In genomic region chr7:100466830-100467605, GRCh38 we compare ENCODE assay signal across 18 cellular contexts. TPM values are rescaled to one million over a fixed set of nuclear protein-coding genes. Genes with fewer than 3 reads are reported as not detected.
DNase-seq lines count a peak whose midpoint lies in the region; ATAC-seq, FAIRE-seq and TF ChIP-seq lines count a peak whose summit lies in the region.
"Had no signal": no experiment of that assay in that cellular context is flagged by ENCODE, and none has a peak within 500 bp of the region (broad histone marks: within the 10 kb centered on the region; RNA-seq: fewer than 3 reads in every experiment).

No MANE protein-coding gene starts in this region.

- H3K36me3 ChIP-seq in heart left ventricle (peaks cover 0 to 66% (median 28%) of the 10 kb centered on the region in 9 donors), K562 (ENCODE audit: control insufficient read depth, insufficient read depth, low read length) (peaks cover 45% of the 10 kb centered on the region; the same call in 2 of the 3 replicates), tibial artery (peaks cover 0 to 52% (median 11%) of the 10 kb centered on the region in 3 donors)
- peaks cover 10 to 70% (median 14%) of the 10 kb centered on the region in 3 experiments for H3K36me3 ChIP-seq in naive thymus-derived CD4-positive, alpha-beta T cell (ENCODE audit: control insufficient read depth in 2 of 3, insufficient read depth in 3 of 3, low read length in 3 of 3)

- H3K4me1 ChIP-seq in heart left ventricle (peaks cover 3 to 57% (median 27%) of the 10 kb centered on the region in 12 donors), K562 (replicated peaks in 1 of 2; ENCODE audit: control insufficient read depth in 2 of 2, insufficient read depth in 2 of 2, low read length in 2 of 2) (peaks cover 0 to 28% of the 10 kb centered on the region in 2 experiments; a peak in 4 of 5 replicates), tibial artery (peaks cover 0 to 42% (median 21%) of the 10 kb centered on the region in 4 donors)
- peaks cover 6 to 7% of the 10 kb centered on the region in 2 donors for H3K4me1 ChIP-seq in naive thymus-derived CD4-positive, alpha-beta T cell (ENCODE audit: control insufficient read depth in 2 of 2, insufficient read depth in 2 of 2, low read length in 2 of 2)

- H3K27me3 ChIP-seq in heart left ventricle (no peaks in the 10 kb centered on the region), K562 (ENCODE audit: control insufficient read depth in 2 of 2, insufficient read depth in 2 of 2, low read length in 2 of 2) (no peaks in the 10 kb centered on the region), tibial artery (no peaks in the 10 kb centered on the region)
- no peaks in the 10 kb centered on the region for H3K27me3 ChIP-seq in naive thymus-derived CD4-positive, alpha-beta T cell (ENCODE audit: control insufficient read depth in 2 of 2, insufficient read depth in 2 of 2, low read length in 2 of 2)
- H3K27me3 ChIP-seq: left lung had no signal

- peak overlapping the region in 4 of 9 donors; percentile 5 to 65 (median 11) for H3K27ac Mint-ChIP-seq in naive thymus-derived CD4-positive, alpha-beta T cell

- TF ChIP-seq EP300 in K562 (IDR thresholded peaks at IDR 0.05; ENCODE audit: low read length): no peak

- no peak overlapping the region for H3K9ac ChIP-seq in K562 (ENCODE audit: insufficient read depth in 1 of 2, low read depth in 2 of 2, low read length in 2 of 2)

- CTCF ChIA-PET in K562 (lab: Yijun Ruan, JAX; ENCODE audit: low intra/inter-chr PET ratio): interaction anchor here (1.1 to 3.4 kb wide), 3 partner anchors 16 to 333 kb away, joined by 3 to 10 read pairs (median 3); no protein-coding TSS in a partner anchor
- CTCF ChIA-PET in naive thymus-derived CD4-positive, alpha-beta T cell (lab: Charles Lee): interaction anchor here (4.7 kb wide), 1 partner anchor 15 kb away, joined by 30 read pairs; the partner anchor contains the start of gene NYAP1

- in situ Hi-C loops in K562 (cut with MboI): loop anchor here (25.0 kb wide), 1 partner anchor 95 kb away; the partner anchor contains the start of gene SAP25

- no peaks in the 10 kb centered on the region for H3K9me1 ChIP-seq in K562 (ENCODE audit: control insufficient read depth, insufficient read depth, low read length)

- H3K4me3 ChIP-seq in heart left ventricle (no peak overlapping the region), K562 (no peak overlapping the region), tibial artery (no peak overlapping the region)
- no peak overlapping the region for H3K4me3 ChIP-seq in naive thymus-derived CD4-positive, alpha-beta T cell (ENCODE audit: low read length)
- H3K4me3 ChIP-seq: left lung had no signal

- WGBS in heart left ventricle, 4 donors: 65 to 79% (median 77%) methylated on average over 16 to 26 of the region's 26 CpGs
- 89% methylated on average over 18 of the region's 26 CpGs for WGBS in K562 (ENCODE audit: insufficient coverage, low coverage, missing lambda C conversion rate)

- H3K4me3 Mint-ChIP-seq in naive thymus-derived CD4-positive, alpha-beta T cell: no peak overlapping the region

- TF ChIP-seq POLR2A in heart left ventricle (IDR thresholded peaks at IDR 0.05) (no peak), K562 (conservative IDR thresholded peaks at IDR 0.05) (no peak), GM12891 (IDR thresholded peaks at IDR 0.05; ENCODE audit: low read depth, low read length) (no peak)

- no peaks in the 10 kb centered on the region for H3K9me3 Mint-ChIP-seq in naive thymus-derived CD4-positive, alpha-beta T cell

- no peak overlapping the region for H2AFZ ChIP-seq in K562 (ENCODE audit: low read depth, low read length)

- DNase-seq in heart left ventricle: no peak
- DNase-seq in Right ventricle myocardium inferior (ENCODE audit: missing footprints): no peak
- no peak for DNase-seq in K562 (ENCODE audit: extremely low read depth in 1 of 4, low spot score in 3 of 4)
- no peak for DNase-seq in naive thymus-derived CD4-positive, alpha-beta T cell
- DNase-seq in tibial artery: no peak
- DNase-seq in NCI-H1048 (lab: John Stamatoyannopoulos, UW): no peak
- no peak for DNase-seq in GM12891 (ENCODE audit: insufficient read length, low spot score)
- DNase-seq: activated CD4-positive, alpha-beta T cell treated with anti-CD3 and anti-CD28 coated beads for 4 hours; activated naive CD4-positive, alpha-beta T cell treated with anti-CD3 and anti-CD28 coated beads, Interleukin-2, amount 50 U/mL, for 16 hours; activated T-cell treated with anti-CD3 and anti-CD28 coated beads for 4 hours; effector memory CD4-positive, alpha-beta T cell; KBM-7; left lung; NCI-H1105 treated with DMSO at 0.1 percent for 48 hours; SHP77; stimulated activated naive CD4-positive, alpha-beta T cell had no signal

- no peak for TF ChIP-seq RAD21 in K562 (CRISPR knock-in tag; conservative IDR thresholded peaks at IDR 0.05 in 1 of 2, IDR thresholded peaks at IDR 0.05 in 1 of 2)

- H3K4me1 Mint-ChIP-seq in naive thymus-derived CD4-positive, alpha-beta T cell: peaks cover 7 to 32% (median 11%) of the 10 kb centered on the region in 7 donors

- peaks cover 3% of the 10 kb centered on the region; the same call in 1 of the 3 replicates for H3K79me2 ChIP-seq in K562 (ENCODE audit: control insufficient read depth, insufficient read depth, low read length)

- POLR2A ChIA-PET in K562 (lab: Yijun Ruan, JAX): interaction anchor here (0.6 kb wide), 1 partner anchor 333 kb away, joined by 5 read pairs; no protein-coding TSS in a partner anchor
- POLR2A ChIA-PET in naive thymus-derived CD4-positive, alpha-beta T cell (lab: Charles Lee): no interaction called here

- peak overlapping the region in 8 of 12 donors; percentile 49 to 86 (median 76) for H3K27ac ChIP-seq in heart left ventricle
- no peak overlapping the region for H3K27ac ChIP-seq in K562 (ENCODE audit: extremely low read depth, low read depth, low read length)
- H3K27ac ChIP-seq in naive thymus-derived CD4-positive, alpha-beta T cell (ENCODE audit: low read depth, low read length): peak overlapping the region; percentile 13
- H3K27ac ChIP-seq in tibial artery: peak overlapping the region; percentile 27 to 63

- H3K36me3 Mint-ChIP-seq in naive thymus-derived CD4-positive, alpha-beta T cell: peaks cover 0 to 7% (median 0%) of the 10 kb centered on the region in 5 donors

- H3K9me3 ChIP-seq in heart left ventricle (no peaks in the 10 kb centered on the region), K562 (replicated peaks; ENCODE audit: control insufficient read depth, insufficient read depth, low read depth, low read length) (no peaks in the 10 kb centered on the region), tibial artery (no peaks in the 10 kb centered on the region)
- no peaks in the 10 kb centered on the region for H3K9me3 ChIP-seq in naive thymus-derived CD4-positive, alpha-beta T cell (ENCODE audit: control insufficient read depth in 2 of 3, low read length in 3 of 3)
- H3K9me3 ChIP-seq: left lung had no signal

- TSS peak; percentile 79 for BruUV-seq in K562 (replicated peaks; lab: Mats Ljungman, UMichigan)

- FAIRE-seq in K562 (lab: Jason Lieb, UNC) (no peak), GM12891 (lab: Jason Lieb, UNC) (no peak)
- FAIRE-seq: bronchial epithelial cell had no signal

- intact Hi-C loops in heart left ventricle (cut with DNase I): loop anchor here in 9 of 10 donors (5.0 to 10.0 kb wide), 8 partner anchors 90 to 260 kb away; partner anchors contain the start of genes GIGYF1 (in 6 of the 9), EPO (in 1 of the 9) and POP7 (in 1 of the 9)
- intact Hi-C loops in Right ventricle myocardium inferior (cut with DNase I): loop anchor here (5.0 kb wide), 2 partner anchors 205 to 225 kb away; partner anchors contain the start of genes GIGYF1 and GNB2
- intact Hi-C loops in K562 (cut with micrococcal nuclease): loop anchor here (5.0 kb wide), 1 partner anchor 385 kb away; the partner anchor contains the start of gene SLC12A9
- intact Hi-C loops in naive thymus-derived CD4-positive, alpha-beta T cell (cut with micrococcal nuclease): no loop called here
- intact Hi-C loops in tibial artery (cut with DNase I; ENCODE audit: low total_unique reads): loop anchor here (5.0 to 10.0 kb wide), 3 partner anchors 90 to 398 kb away; partner anchors contain the start of genes EPO and TRIP6

- H3K4me2 ChIP-seq in K562 (ENCODE audit: insufficient read depth, low read length): no peak overlapping the region

- H4K20me1 ChIP-seq in K562 (replicated peaks; ENCODE audit: control insufficient read depth, insufficient read depth, low read length): peaks cover 8% of the 10 kb centered on the region

- ATAC-seq in heart left ventricle (no peak), Right ventricle myocardium inferior (no peak), K562 (no peak), esophagus mucosa (no peak)
- ATAC-seq in naive thymus-derived CD4-positive, alpha-beta T cell: no peak
- ATAC-seq: left lung had no signal

- TF ChIP-seq CTCF in heart left ventricle (IDR thresholded peaks at IDR 0.05) (no peak), K562 (IDR thresholded peaks at IDR 0.05 in 2 of 3, conservative IDR thresholded peaks at IDR 0.05 in 1 of 3; ENCODE audit: insufficient read depth in 2 of 3, low read depth in 1 of 3, low read length in 3 of 3) (no peak), tibial artery (IDR thresholded peaks at IDR 0.05) (no peak)

- no peaks in the 10 kb centered on the region for H3K27me3 Mint-ChIP-seq in naive thymus-derived CD4-positive, alpha-beta T cell

RNA-seq across cellular contexts. Expression of gene SPACDR, which starts 3.0 kb away (rescaled TPM):
- total RNA-seq in heart left ventricle (under 1 TPM in 5 of 9 donors, not detected in 4; 0.27 to 0.77 (median 0.39) TPM), Right ventricle myocardium inferior (0.35 TPM), K562 (2014; rRNA removed) (0.14 and 0.29 TPM in 2 replicates), K562 (2014; rRNA removed; fragmentation: Illumina TruSeq; extraction: Trizol) (not detected in 2 replicates), K562 (2015; rRNA removed; fragmentation: Illumina TruSeq; extraction: Trizol) (0.29 and 0.41 TPM in 2 replicates), K562 (2021) (0.55 and 1.2 TPM in 2 replicates), esophagus mucosa (0.24 TPM)
- polyA plus RNA-seq in heart left ventricle (under 1 TPM; 0.61 to 0.78 TPM), K562 (2011; rRNA removed) (0.18 and 0.20 TPM in 2 replicates), K562 (2014; fragmentation: Illumina TruSeq; extraction: Trizol) (0.13 and 0.24 TPM in 2 replicates), K562 (2014; fragmentation: Nextera tagmentation; extraction: Ambion mirVana) (under 1 TPM; 0.07 to 0.11 TPM), K562 (2014; rRNA removed) (0.12 and 0.15 TPM in 2 replicates)
- total RNA-seq in K562 (2011; cell fraction: chromatin; rRNA removed; ENCODE audit: low replicate concordance): 3.4 and 9.9 TPM in 2 replicates
- 1.8 and 4.7 TPM in 2 replicates for total RNA-seq in K562 (2011; cell fraction: nucleolus; rRNA removed)
- total RNA-seq in K562 (2011; cell fraction: nucleoplasm; rRNA removed): 2.4 and 3.8 TPM in 2 replicates
- 0.40 and 0.56 TPM in 2 replicates for polyA plus RNA-seq in K562 (2011; cell fraction: cytosol; rRNA removed)
- polyA plus RNA-seq in K562 (2011; cell fraction: nucleus; rRNA removed): 1.0 and 2.9 TPM in 2 replicates
- polyA plus RNA-seq in K562 (2012): 0.47 and 2.1 TPM in 2 replicates
- polyA minus RNA-seq in K562 (2011; rRNA and poly(A)+ RNA removed): not detected in 2 replicates
- polyA minus RNA-seq in K562 (2011; cell fraction: cytosol; rRNA and poly(A)+ RNA removed): not detected in 2 replicates
- not detected in 2 replicates for polyA minus RNA-seq in K562 (2011; cell fraction: nucleus; rRNA and poly(A)+ RNA removed)
- total RNA-seq in naive thymus-derived CD4-positive, alpha-beta T cell: 1 to 10 TPM; 1.6 to 7.8 (median 2.2) TPM
- under 1 TPM in 1 of 2 donors, not detected in 1; 0.85 TPM for polyA plus RNA-seq in naive thymus-derived CD4-positive, alpha-beta T cell
- polyA plus RNA-seq in GM12891 (2012; ENCODE audit: low read depth, missing spikeins): 1.3 TPM

RNA-seq across cellular contexts. Expression of gene TSC22D4, which starts 12.0 kb away (rescaled TPM):
- total RNA-seq in heart left ventricle (10 to 100 TPM; 41.8 to 55.5 (median 49.0) TPM), Right ventricle myocardium inferior (50.3 TPM), K562 (2014; rRNA removed) (77.6 and 102 TPM in 2 replicates), K562 (2014; rRNA removed; fragmentation: Illumina TruSeq; extraction: Trizol) (10.1 and 13.1 TPM in 2 replicates), K562 (2015; rRNA removed; fragmentation: Illumina TruSeq; extraction: Trizol) (31.3 and 33.9 TPM in 2 replicates), K562 (2021) (102 and 107 TPM in 2 replicates), esophagus mucosa (31.1 TPM)
- polyA plus RNA-seq in heart left ventricle (10 to 100 TPM; 42.2 to 47.0 TPM), K562 (2011; rRNA removed) (14.2 and 18.8 TPM in 2 replicates), K562 (2014; fragmentation: Illumina TruSeq; extraction: Trizol) (28.7 and 51.7 TPM in 2 replicates), K562 (2014; fragmentation: Nextera tagmentation; extraction: Ambion mirVana) (under 1 TPM; 0.37 to 0.92 TPM), K562 (2014; rRNA removed) (57.9 and 61.0 TPM in 2 replicates)
- total RNA-seq in K562 (2011; cell fraction: chromatin; rRNA removed; ENCODE audit: low replicate concordance): 30.5 and 88.7 TPM in 2 replicates
- total RNA-seq in K562 (2011; cell fraction: nucleolus; rRNA removed): 56.8 and 60.5 TPM in 2 replicates
- 38.6 and 57.1 TPM in 2 replicates for total RNA-seq in K562 (2011; cell fraction: nucleoplasm; rRNA removed)
- polyA plus RNA-seq in K562 (2011; cell fraction: cytosol; rRNA removed): 13.0 and 47.0 TPM in 2 replicates
- 22.1 and 53.6 TPM in 2 replicates for polyA plus RNA-seq in K562 (2011; cell fraction: nucleus; rRNA removed)
- polyA plus RNA-seq in K562 (2012): 64.9 and 107 TPM in 2 replicates
- 5.5 and 9.6 TPM in 2 replicates for polyA minus RNA-seq in K562 (2011; rRNA and poly(A)+ RNA removed)
- polyA minus RNA-seq in K562 (2011; cell fraction: cytosol; rRNA and poly(A)+ RNA removed): 24.5 and 26.5 TPM in 2 replicates
- polyA minus RNA-seq in K562 (2011; cell fraction: nucleus; rRNA and poly(A)+ RNA removed): 10.0 and 13.5 TPM in 2 replicates
- 100 to 1,000 TPM in 4 of 5 experiments, 10 to 100 TPM in 1; 75.6 to 124 (median 115) TPM for total RNA-seq in naive thymus-derived CD4-positive, alpha-beta T cell
- polyA plus RNA-seq in naive thymus-derived CD4-positive, alpha-beta T cell: 10 to 100 TPM; 23.7 to 30.1 TPM
- polyA plus RNA-seq in GM12891 (2012; ENCODE audit: low read depth, missing spikeins): 39.4 TPM

RNA-seq across cellular contexts. Expression of gene NYAP1, which starts 16.7 kb away (rescaled TPM):
- total RNA-seq in heart left ventricle: 1 to 10 TPM in 1 of 9 donors, under 1 TPM in 5, not detected in 3; 0.16 to 1.1 (median 0.35) TPM
- polyA plus RNA-seq in heart left ventricle: under 1 TPM; 0.42 to 0.50 TPM
- 0.54 TPM for total RNA-seq in Right ventricle myocardium inferior
- 0.53 and 1.0 TPM in 2 replicates for total RNA-seq in K562 (2011; cell fraction: chromatin; rRNA removed; ENCODE audit: low replicate concordance)
- total RNA-seq in K562 (2011; cell fraction: nucleolus; rRNA removed): 0.67 and 0.79 TPM in 2 replicates
- total RNA-seq in K562 (2011; cell fraction: nucleoplasm; rRNA removed): 0.23 and 0.59 TPM in 2 replicates
- total RNA-seq in K562 (2014; rRNA removed): 0.32 and 0.98 TPM in 2 replicates
- 0.11 and 0.13 TPM in 2 replicates for total RNA-seq in K562 (2014; rRNA removed; fragmentation: Illumina TruSeq; extraction: Trizol)
- 0.15 and 0.22 TPM in 2 replicates for total RNA-seq in K562 (2015; rRNA removed; fragmentation: Illumina TruSeq; extraction: Trizol)
- 0.82 and 0.87 TPM in 2 replicates for total RNA-seq in K562 (2021)
- 0.09 and 0.13 TPM in 2 replicates for polyA plus RNA-seq in K562 (2011; rRNA removed)
- 0.15 and 1.4 TPM in 2 replicates for polyA plus RNA-seq in K562 (2011; cell fraction: cytosol; rRNA removed)
- 0.34 and 1.7 TPM in 2 replicates for polyA plus RNA-seq in K562 (2011; cell fraction: nucleus; rRNA removed)
- polyA plus RNA-seq in K562 (2012): 0.35 and 0.65 TPM in 2 replicates
- 0.13 and 0.17 TPM in 2 replicates for polyA plus RNA-seq in K562 (2014; fragmentation: Illumina TruSeq; extraction: Trizol)
- not detected for polyA plus RNA-seq in K562 (2014; fragmentation: Nextera tagmentation; extraction: Ambion mirVana)
- polyA plus RNA-seq in K562 (2014; rRNA removed): 0.88 and 1.0 TPM in 2 replicates
- polyA minus RNA-seq in K562 (2011; rRNA and poly(A)+ RNA removed): 0.11 TPM in 1 of 2 replicates, not detected in the other
- polyA minus RNA-seq in K562 (2011; cell fraction: cytosol; rRNA and poly(A)+ RNA removed): not detected in 2 replicates
- 0.22 and 0.40 TPM in 2 replicates for polyA minus RNA-seq in K562 (2011; cell fraction: nucleus; rRNA and poly(A)+ RNA removed)
- total RNA-seq in naive thymus-derived CD4-positive, alpha-beta T cell: under 1 TPM; 0.11 to 0.64 (median 0.44) TPM
- polyA plus RNA-seq in naive thymus-derived CD4-positive, alpha-beta T cell: not detected
- 0.16 TPM for total RNA-seq in esophagus mucosa
- 0.22 TPM for polyA plus RNA-seq in GM12891 (2012; ENCODE audit: low read depth, missing spikeins)

RNA-seq across cellular contexts. Expression of gene PPP1R35, which starts 30.7 kb away (rescaled TPM):
- total RNA-seq in heart left ventricle: 10 to 100 TPM in 8 of 9 donors, 1 to 10 TPM in 1; 9.6 to 26.8 (median 12.4) TPM
- 10 to 100 TPM; 17.7 to 28.4 TPM for polyA plus RNA-seq in heart left ventricle
- 12.4 TPM for total RNA-seq in Right ventricle myocardium inferior
- total RNA-seq in K562 (2011; cell fraction: chromatin; rRNA removed; ENCODE audit: low replicate concordance): 18.9 and 64.5 TPM in 2 replicates
- 109 and 128 TPM in 2 replicates for total RNA-seq in K562 (2011; cell fraction: nucleolus; rRNA removed)
- 45.6 and 53.0 TPM in 2 replicates for total RNA-seq in K562 (2011; cell fraction: nucleoplasm; rRNA removed)
- total RNA-seq in K562 (2014; rRNA removed): 127 and 152 TPM in 2 replicates
- total RNA-seq in K562 (2014; rRNA removed; fragmentation: Illumina TruSeq; extraction: Trizol): 18.9 and 25.9 TPM in 2 replicates
- total RNA-seq in K562 (2015; rRNA removed; fragmentation: Illumina TruSeq; extraction: Trizol): 44.9 and 47.9 TPM in 2 replicates
- 124 and 135 TPM in 2 replicates for total RNA-seq in K562 (2021)
- 28.2 and 31.7 TPM in 2 replicates for polyA plus RNA-seq in K562 (2011; rRNA removed)
- polyA plus RNA-seq in K562 (2011; cell fraction: cytosol; rRNA removed): 38.6 and 141 TPM in 2 replicates
- 136 and 297 TPM in 2 replicates for polyA plus RNA-seq in K562 (2011; cell fraction: nucleus; rRNA removed)
- 70.7 and 78.6 TPM in 2 replicates for polyA plus RNA-seq in K562 (2012)
- 19.4 and 33.7 TPM in 2 replicates for polyA plus RNA-seq in K562 (2014; fragmentation: Illumina TruSeq; extraction: Trizol)
- polyA plus RNA-seq in K562 (2014; fragmentation: Nextera tagmentation; extraction: Ambion mirVana): 1 to 10 TPM; 2.9 to 5.9 TPM
- polyA plus RNA-seq in K562 (2014; rRNA removed): 153 and 185 TPM in 2 replicates
- 2.2 and 5.8 TPM in 2 replicates for polyA minus RNA-seq in K562 (2011; rRNA and poly(A)+ RNA removed)
- polyA minus RNA-seq in K562 (2011; cell fraction: cytosol; rRNA and poly(A)+ RNA removed): 13.8 and 18.6 TPM in 2 replicates
- 16.7 and 26.0 TPM in 2 replicates for polyA minus RNA-seq in K562 (2011; cell fraction: nucleus; rRNA and poly(A)+ RNA removed)
- total RNA-seq in naive thymus-derived CD4-positive, alpha-beta T cell: 10 to 100 TPM; 33.5 to 80.0 (median 65.7) TPM
- 10 to 100 TPM; 25.1 to 52.7 TPM for polyA plus RNA-seq in naive thymus-derived CD4-positive, alpha-beta T cell
- 27.4 TPM for total RNA-seq in esophagus mucosa
- 33.4 TPM for polyA plus RNA-seq in GM12891 (2012; ENCODE audit: low read depth, missing spikeins)

RNA-seq across cellular contexts. Expression of gene MEPCE, which starts 37.4 kb away (rescaled TPM):
- 10 to 100 TPM; 15.8 to 30.3 (median 21.5) TPM for total RNA-seq in heart left ventricle
- polyA plus RNA-seq in heart left ventricle: 10 to 100 TPM; 14.6 to 24.5 TPM
- 24.9 TPM for total RNA-seq in Right ventricle myocardium inferior
- 33.3 and 101 TPM in 2 replicates for total RNA-seq in K562 (2011; cell fraction: chromatin; rRNA removed; ENCODE audit: low replicate concordance)
- total RNA-seq in K562 (2011; cell fraction: nucleolus; rRNA removed): 57.9 and 76.5 TPM in 2 replicates
- total RNA-seq in K562 (2011; cell fraction: nucleoplasm; rRNA removed): 40.2 and 43.9 TPM in 2 replicates
- total RNA-seq in K562 (2014; rRNA removed): 50.6 and 65.4 TPM in 2 replicates
- 24.9 and 29.5 TPM in 2 replicates for total RNA-seq in K562 (2014; rRNA removed; fragmentation: Illumina TruSeq; extraction: Trizol)
- total RNA-seq in K562 (2015; rRNA removed; fragmentation: Illumina TruSeq; extraction: Trizol): 60.3 and 60.4 TPM in 2 replicates
- 72.8 and 76.3 TPM in 2 replicates for total RNA-seq in K562 (2021)
- polyA plus RNA-seq in K562 (2011; rRNA removed): 16.1 and 16.7 TPM in 2 replicates
- polyA plus RNA-seq in K562 (2011; cell fraction: cytosol; rRNA removed): 13.0 and 28.0 TPM in 2 replicates
- 23.6 and 47.0 TPM in 2 replicates for polyA plus RNA-seq in K562 (2011; cell fraction: nucleus; rRNA removed)
- polyA plus RNA-seq in K562 (2012): 54.7 and 58.7 TPM in 2 replicates
- polyA plus RNA-seq in K562 (2014; fragmentation: Illumina TruSeq; extraction: Trizol): 66.5 and 77.3 TPM in 2 replicates
- polyA plus RNA-seq in K562 (2014; fragmentation: Nextera tagmentation; extraction: Ambion mirVana): 10 to 100 TPM; 10.9 to 13.7 TPM
- 42.7 and 44.1 TPM in 2 replicates for polyA plus RNA-seq in K562 (2014; rRNA removed)
- 20.0 and 29.4 TPM in 2 replicates for polyA minus RNA-seq in K562 (2011; rRNA and poly(A)+ RNA removed)
- polyA minus RNA-seq in K562 (2011; cell fraction: cytosol; rRNA and poly(A)+ RNA removed): 18.7 and 24.0 TPM in 2 replicates
- 27.9 and 29.5 TPM in 2 replicates for polyA minus RNA-seq in K562 (2011; cell fraction: nucleus; rRNA and poly(A)+ RNA removed)
- 10 to 100 TPM; 47.9 to 68.2 (median 65.1) TPM for total RNA-seq in naive thymus-derived CD4-positive, alpha-beta T cell
- 10 to 100 TPM; 12.2 to 20.5 TPM for polyA plus RNA-seq in naive thymus-derived CD4-positive, alpha-beta T cell
- 22.3 TPM for total RNA-seq in esophagus mucosa
- polyA plus RNA-seq in GM12891 (2012; ENCODE audit: low read depth, missing spikeins): 26.7 TPM

Comparison
In these comparisons a context has a peak if more than half of its experiments do, and no peak if none do; other contexts are left out.
1. intact Hi-C loops: an anchor here in heart left ventricle (5.0 to 10.0 kb wide), Right ventricle myocardium inferior (5.0 kb wide), K562 (5.0 kb wide) and tibial artery (5.0 to 10.0 kb wide); none called in naive thymus-derived CD4-positive, alpha-beta T cell.